11 cellular contexts compared by ENCODE assay signal in the genomic region with DNA sequence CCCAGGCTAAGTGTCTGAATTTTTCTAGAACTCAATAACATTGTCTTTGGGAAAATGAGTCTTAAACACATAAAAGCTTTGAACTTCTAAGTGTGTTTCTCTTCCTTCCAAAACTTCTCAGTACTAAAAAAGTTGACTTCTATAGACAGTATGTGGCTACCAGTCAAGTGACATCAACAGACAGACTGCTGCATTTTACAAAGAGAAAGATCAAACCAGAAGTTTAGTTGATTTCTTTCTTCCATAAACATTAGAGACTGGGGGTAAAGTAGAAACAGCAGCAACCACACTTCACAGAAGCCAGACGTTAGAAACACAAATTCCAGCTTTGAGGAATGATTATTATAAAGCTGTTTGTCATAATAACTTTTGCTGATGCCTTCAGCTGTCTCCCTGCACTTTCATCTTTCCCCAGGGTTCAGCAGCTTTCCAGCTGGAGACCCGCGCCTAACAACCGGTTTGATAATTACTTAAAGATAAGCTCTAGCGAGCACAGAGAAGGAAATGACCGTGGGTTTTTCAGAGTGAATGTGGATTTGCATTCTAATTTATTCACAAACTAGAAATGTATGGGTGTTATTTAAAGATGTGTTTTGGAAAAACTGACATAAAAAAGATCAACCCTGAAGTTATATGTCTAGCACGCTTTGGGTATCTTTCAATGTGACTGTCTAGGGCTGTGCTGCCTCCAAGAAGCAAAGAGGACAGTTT. TPM values are rescaled to one million over a fixed set of nuclear protein-coding genes. Genes with fewer than 3 reads are reported as not detected.
DNase-seq lines count a peak whose midpoint lies in the region; ATAC-seq and TF ChIP-seq lines count a peak whose summit lies in the region.
"Had no signal": no experiment of that assay in that cellular context is flagged by ENCODE, and none has a peak within 500 bp of the region (broad histone marks: within the 10 kb centered on the region; RNA-seq: fewer than 3 reads in every experiment).

No MANE protein-coding gene starts in this region.

- no peaks in the 10 kb centered on the region for H3K23me2 ChIP-seq in H9 (ENCODE audit: insufficient read length, low read depth, low read length, poor library complexity, severe bottlenecking)

- no peak overlapping the region for H3K56ac ChIP-seq in H9 (ENCODE audit: insufficient read length, low read depth, low read length)

- H3K4me2 ChIP-seq in GM23248 (ENCODE audit: unreplicated experiment) (peak overlapping the region; percentile 76), H9 (ENCODE audit: insufficient read depth, insufficient read length, low read length) (no peak overlapping the region)

- H3K79me1 ChIP-seq in H9 (ENCODE audit: insufficient read depth, low read depth, low read length, poor library complexity, severe bottlenecking) = no peaks in the 10 kb centered on the region

- in situ Hi-C loops in GM23248 (cut with MboI) = loop anchor here (25.0 kb wide), 1 partner anchor 1099 kb away; no protein-coding TSS in a partner anchor

- no peak overlapping the region for H3K4me3 Mint-ChIP-seq in activated CD8-positive, alpha-beta T cell treated with anti-CD3 and anti-CD28 coated beads, Interleukin-2, amount 10 ng/mL, durations not matched to agents 7 days and 5 days
- H3K4me3 Mint-ChIP-seq in H9 = no peak overlapping the region
- H3K4me3 Mint-ChIP-seq: T-helper 1 cell treated with Interleukin-12 subunit alpha and Interleukin-12 subunit beta and Interleukin-4 antibody, amounts not matched to agents 30 μg/mL and 1 μg/mL, for 36 hours had no signal

- H3K9ac ChIP-seq in GM23248 (peak overlapping the region; percentile 18), mucosa of stomach (ENCODE audit: low read length) (peak overlapping the region; percentile 8), H9 (ENCODE audit: extremely low read depth, insufficient read length, low read length) (no peak overlapping the region)

- no peak overlapping the region for H2AK5ac ChIP-seq in H9 (ENCODE audit: insufficient read length, low read length)

- H3K9me3 Mint-ChIP-seq in activated CD8-positive, alpha-beta T cell treated with anti-CD3 and anti-CD28 coated beads, Interleukin-2, amount 10 ng/mL, durations not matched to agents 7 days and 5 days (ENCODE audit: insufficient read depth) = no peaks in the 10 kb centered on the region
- H3K9me3 Mint-ChIP-seq in H9 = no peaks in the 10 kb centered on the region; a peak in 1 of 5 replicates
- H3K9me3 Mint-ChIP-seq: T-helper 1 cell treated with Interleukin-12 subunit alpha and Interleukin-12 subunit beta and Interleukin-4 antibody, amounts not matched to agents 30 μg/mL and 1 μg/mL, for 36 hours had no signal

- H2BK120ac ChIP-seq in H9 (ENCODE audit: low read depth, low read length, poor library complexity, severe bottlenecking) = no peak overlapping the region

- H3K27me3 Mint-ChIP-seq in activated CD8-positive, alpha-beta T cell treated with anti-CD3 and anti-CD28 coated beads, Interleukin-2, amount 10 ng/mL, durations not matched to agents 7 days and 5 days (ENCODE audit: low read depth) = peaks cover 32% of the 10 kb centered on the region
- H3K27me3 Mint-ChIP-seq in H9 (ENCODE audit: low read depth) = no peaks in the 10 kb centered on the region

- H3K79me2 ChIP-seq in GM23248 (ENCODE audit: insufficient read depth) = no peaks in the 10 kb centered on the region
- H3K79me2 ChIP-seq in H9 (ENCODE audit: insufficient read depth, low read length) = no peaks in the 10 kb centered on the region

- peak; percentile 59 for ATAC-seq in GM18858 (IDR thresholded peaks at IDR 0.05; ENCODE audit: unreplicated experiment)
- no peak for ATAC-seq in activated CD8-positive, alpha-beta T cell treated with anti-CD3 and anti-CD28 coated beads, Interleukin-2, amount 10 ng/mL, durations not matched to agents 7 days and 5 days

- H3K27ac ChIP-seq in GM23248 = no peak overlapping the region
- H3K27ac ChIP-seq in substantia nigra (ENCODE audit: low read depth, low read length, poor library complexity, severe bottlenecking) = no peak overlapping the region
- no peak overlapping the region for H3K27ac ChIP-seq in H9 (ENCODE audit: insufficient read length, low read depth, low read length)

- H2AFZ ChIP-seq in GM23248 = peak overlapping the region; percentile 75
- no peak overlapping the region for H2AFZ ChIP-seq in H9 (ENCODE audit: low read length)

- H2BK12ac ChIP-seq in H9 (ENCODE audit: insufficient read length, low read depth, low read length) = no peak overlapping the region

- H3K18ac ChIP-seq in H9 (ENCODE audit: insufficient read length, low read depth, low read length) = no peak overlapping the region

- no peak overlapping the region for H4K5ac ChIP-seq in H9 (ENCODE audit: insufficient read length, low read depth, low read length)

- H3K4me1 ChIP-seq in GM23248 (ENCODE audit: insufficient read depth) (peaks cover 13% of the 10 kb centered on the region), mucosa of stomach (ENCODE audit: control insufficient read depth, insufficient read depth, low read length) (peaks cover 15% of the 10 kb centered on the region), H9 (ENCODE audit: insufficient read depth, low read length) (no peaks in the 10 kb centered on the region)

- no peak overlapping the region for H3K4ac ChIP-seq in H9 (ENCODE audit: low read depth, low read length)

- CTCF ChIA-PET in activated CD8-positive, alpha-beta T cell treated with anti-CD3 and anti-CD28 coated beads, Interleukin-2, amount 10 ng/mL, durations not matched to agents 7 days and 5 days (lab: Charles Lee) = interaction anchor here (1.8 to 5.9 kb wide), 2 partner anchors 11 to 39 kb away, joined by 6 to 39 read pairs; no protein-coding TSS in a partner anchor

- H4K91ac ChIP-seq in H9 (ENCODE audit: insufficient read length, low read depth, low read length) = no peak overlapping the region

- POLR2A ChIA-PET in activated CD8-positive, alpha-beta T cell treated with anti-CD3 and anti-CD28 coated beads, Interleukin-2, amount 10 ng/mL, durations not matched to agents 7 days and 5 days (lab: Charles Lee) = no interaction called here

- H4K20me1 ChIP-seq in GM23248 (ENCODE audit: insufficient read depth) (no peaks in the 10 kb centered on the region), H9 (ENCODE audit: control insufficient read depth, insufficient read depth, insufficient read length) (no peaks in the 10 kb centered on the region)

- H3K27ac Mint-ChIP-seq in activated CD8-positive, alpha-beta T cell treated with anti-CD3 and anti-CD28 coated beads, Interleukin-2, amount 10 ng/mL, durations not matched to agents 7 days and 5 days = no peak overlapping the region
- no peak overlapping the region for H3K27ac Mint-ChIP-seq in H9
- H3K27ac Mint-ChIP-seq: T-helper 1 cell treated with Interleukin-12 subunit alpha and Interleukin-12 subunit beta and Interleukin-4 antibody, amounts not matched to agents 30 μg/mL and 1 μg/mL, for 36 hours had no signal

- H2BK5ac ChIP-seq in H9 (ENCODE audit: insufficient read length, low read length) = no peak overlapping the region

- WGBS in GM23248 (ENCODE audit: low coverage in 1 of 2, low lambda C conversion rate in 2 of 2, missing lambda C conversion rate in 2 of 2), 2 experiments = 4 to 7% methylated on average over 7 of the region's 7 CpGs
- WGBS in H9 (ENCODE audit: extremely low coverage, insufficient read length, low lambda C conversion rate) = no CpG with 5 or more reads among the region's 7 CpGs

- no peaks in the 10 kb centered on the region for H3K36me3 ChIP-seq in GM23248 (ENCODE audit: low read depth)
- H3K36me3 ChIP-seq in mucosa of stomach (ENCODE audit: control insufficient read depth, insufficient read depth, low read length) = no peaks in the 10 kb centered on the region

- no peaks in the 10 kb centered on the region for H3K9me2 ChIP-seq in GM23248 (ENCODE audit: insufficient read depth)

- H3K4me3 ChIP-seq in GM23248 = peak overlapping the region; percentile 65
- no peak overlapping the region for H3K4me3 ChIP-seq in mucosa of stomach (ENCODE audit: low read length)

- DNase-seq in GM23248 = peak; percentile 9
- peak; percentile 47 for DNase-seq in NCI-H526 treated with DMSO at 0.1 percent for 48 hours (lab: John Stamatoyannopoulos, UW)
- no peak for DNase-seq in activated CD8-positive, alpha-beta T cell treated with anti-CD3 and anti-CD28 coated beads, Interleukin-2, amount 10 ng/mL, durations not matched to agents 7 days and 5 days
- DNase-seq in SKM-1 treated with dmso at 0.1 percent for 144 hours (lab: John Stamatoyannopoulos, UW; ENCODE audit: unreplicated experiment) = no peak
- DNase-seq in substantia nigra (lab: John Stamatoyannopoulos, UW) = no peak
- no peak for DNase-seq in H9

- H4K8ac ChIP-seq in H9 (replicated peaks; ENCODE audit: insufficient read length, low read depth, low read length) = no peak overlapping the region

- no peak for TF ChIP-seq CTCF in H9 (conservative IDR thresholded peaks at IDR 0.05)

- H3K27me3 ChIP-seq in GM23248 (replicated peaks; ENCODE audit: insufficient read depth) = peaks cover 5% of the 10 kb centered on the region
- no peaks in the 10 kb centered on the region for H3K27me3 ChIP-seq in mucosa of stomach (ENCODE audit: control insufficient read depth, insufficient read depth, low read length)
- H3K27me3 ChIP-seq in H9 (ENCODE audit: insufficient read depth, low read length) = no peaks in the 10 kb centered on the region

- no peak overlapping the region for H2BK20ac ChIP-seq in H9 (ENCODE audit: low read depth, low read length, poor library complexity, severe bottlenecking)

- no peak overlapping the region for H3T11ph ChIP-seq in H9 (ENCODE audit: low read length)

- peaks cover 2% of the 10 kb centered on the region for H3K4me1 Mint-ChIP-seq in activated CD8-positive, alpha-beta T cell treated with anti-CD3 and anti-CD28 coated beads, Interleukin-2, amount 10 ng/mL, durations not matched to agents 7 days and 5 days (ENCODE audit: low read depth)
- peaks cover 3% of the 10 kb centered on the region in 2 experiments; a peak in 1 of 4 replicates for H3K4me1 Mint-ChIP-seq in H9

- H3K9me3 ChIP-seq in GM23248 (ENCODE audit: low read depth) (no peaks in the 10 kb centered on the region), mucosa of stomach (ENCODE audit: control insufficient read depth, low read length) (no peaks in the 10 kb centered on the region), H9 (ENCODE audit: control insufficient read depth, low read depth, low read length) (no peaks in the 10 kb centered on the region)

- H3K23ac ChIP-seq in H9 (ENCODE audit: insufficient read length, low read depth, low read length) = no peak overlapping the region

- H2BK15ac ChIP-seq in H9 (ENCODE audit: low read depth, low read length) = no peak overlapping the region

- H3F3A ChIP-seq in GM23248 (ENCODE audit: insufficient read depth) = no peaks in the 10 kb centered on the region

- H3K36me3 Mint-ChIP-seq in activated CD8-positive, alpha-beta T cell treated with anti-CD3 and anti-CD28 coated beads, Interleukin-2, amount 10 ng/mL, durations not matched to agents 7 days and 5 days (ENCODE audit: low read depth) = no peaks in the 10 kb centered on the region
- H3K36me3 Mint-ChIP-seq in H9 (ENCODE audit: insufficient read depth in 1 of 3, low read depth in 3 of 3) = no peaks in the 10 kb centered on the region

- H3K14ac ChIP-seq in H9 (ENCODE audit: insufficient read depth, low read length) = no peak overlapping the region

RNA-seq across cellular contexts. Expression of gene ENAM, which starts 15.2 kb away (rescaled TPM):
- total RNA-seq in GM23248 (2014; rRNA removed; shearing (Covaris generic)) = not detected in 2 replicates
- not detected in 2 replicates for polyA plus RNA-seq in GM23248 (2016; fragmentation: Nextera tagmentation; extraction: Ambion mirVana)
- not detected for total RNA-seq in activated CD8-positive, alpha-beta T cell treated with anti-CD3 and anti-CD28 coated beads, Interleukin-2, amount 10 ng/mL, durations not matched to agents 7 days and 5 days
- not detected in 2 replicates for total RNA-seq in H9 (2021)

RNA-seq across cellular contexts. Expression of gene AMBN, which starts 21.3 kb away (rescaled TPM):
- not detected in 2 replicates for total RNA-seq in GM23248 (2014; rRNA removed; shearing (Covaris generic))
- not detected in 2 replicates for polyA plus RNA-seq in GM23248 (2016; fragmentation: Nextera tagmentation; extraction: Ambion mirVana)
- total RNA-seq in activated CD8-positive, alpha-beta T cell treated with anti-CD3 and anti-CD28 coated beads, Interleukin-2, amount 10 ng/mL, durations not matched to agents 7 days and 5 days = not detected
- not detected in 2 replicates for total RNA-seq in H9 (2021)
- total RNA-seq: kidney epithelial cell, LHCN-M2 had no signal

RNA-seq across cellular contexts. Expression of gene JCHAIN, which starts 53.0 kb away (rescaled TPM):
- total RNA-seq in GM23248 (2014; rRNA removed; shearing (Covaris generic)) = 2.3 and 3.0 TPM in 2 replicates
- 4.7 and 4.9 TPM in 2 replicates for polyA plus RNA-seq in GM23248 (2016; fragmentation: Nextera tagmentation; extraction: Ambion mirVana)
- total RNA-seq in activated CD8-positive, alpha-beta T cell treated with anti-CD3 and anti-CD28 coated beads, Interleukin-2, amount 10 ng/mL, durations not matched to agents 7 days and 5 days = not detected
- total RNA-seq in H9 (2021) = not detected in 2 replicates
- total RNA-seq: kidney epithelial cell, LHCN-M2 had no signal

Comparison
In these comparisons a context has a peak if more than half of its experiments do, and no peak if none do; other contexts are left out.
1. DNase-seq: peak in GM23248 (single experiment) and NCI-H526 treated with DMSO at 0.1 percent for 48 hours (single experiment); none in activated CD8-positive, alpha-beta T cell treated with anti-CD3 and anti-CD28 coated beads, Interleukin-2, amount 10 ng/mL, durations not matched to agents 7 days and 5 days (single experiment), SKM-1 treated with dmso at 0.1 percent for 144 hours (single experiment), substantia nigra (0 of 49) and H9 (single experiment).